ENCODE assay signal across 9 cellular contexts in the genomic region with DNA sequence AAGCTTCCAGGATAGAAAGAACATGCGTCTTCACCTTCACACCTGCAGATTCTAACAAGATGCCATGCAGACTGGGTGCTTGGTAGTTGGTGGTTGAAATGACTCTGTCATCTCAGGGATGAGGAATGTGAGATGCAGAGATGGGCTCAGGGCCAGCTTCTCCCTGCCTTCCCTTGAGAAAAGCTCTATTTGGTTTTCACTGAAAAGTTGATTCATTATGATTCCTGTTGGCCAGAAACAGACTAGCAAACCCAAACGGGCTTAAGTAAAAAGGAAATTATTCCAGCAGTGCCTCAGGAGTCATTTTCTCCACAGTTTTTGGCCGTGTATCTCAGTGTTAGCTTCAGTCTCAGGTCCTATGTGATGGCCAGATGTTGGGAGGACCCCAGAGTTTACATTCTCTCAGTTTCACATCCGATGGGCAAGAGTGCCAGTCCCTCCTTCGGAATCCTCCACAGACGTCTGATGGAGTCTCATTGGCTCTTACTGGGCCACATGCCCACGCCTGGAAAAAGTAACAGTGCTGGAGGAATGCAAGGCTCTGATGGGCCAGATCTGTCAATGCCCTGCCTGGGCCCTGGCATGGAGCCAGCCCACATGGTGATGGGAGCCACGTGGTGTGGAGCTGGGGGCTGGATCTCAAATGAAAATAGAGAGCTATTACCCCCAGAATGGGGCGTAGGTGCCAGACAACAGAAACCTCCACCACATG. TPM values are rescaled to one million over a fixed set of nuclear protein-coding genes. Genes with fewer than 3 reads are reported as not detected.
A peak's percentile ranks its signal among the peaks of the same experiment; 100 is the strongest.
DNase-seq lines count a peak whose midpoint lies in the region; ATAC-seq, FAIRE-seq and TF ChIP-seq lines count a peak whose summit lies in the region.
"Had no signal": no experiment of that assay in that cellular context is flagged by ENCODE, and none has a peak within 500 bp of the region (broad histone marks: within the 10 kb centered on the region; RNA-seq: fewer than 3 reads in every experiment).

No MANE protein-coding gene starts in this region.

- peak overlapping the region in 6 of 9 donors; percentile 85 to 94 (median 92) for H3K27ac Mint-ChIP-seq in naive thymus-derived CD4-positive, alpha-beta T cell

- H3K4me3 Mint-ChIP-seq in naive thymus-derived CD4-positive, alpha-beta T cell, result peak overlapping the region in 6 of 10 donors; percentile 34 to 95 (median 67)

- no peaks in the 10 kb centered on the region; the same call in 1 of the 2 replicates for H3K4me1 ChIP-seq in BE2C
- H3K4me1 ChIP-seq in naive thymus-derived CD4-positive, alpha-beta T cell (ENCODE audit: control insufficient read depth in 2 of 2, insufficient read depth in 2 of 2, low read length in 2 of 2), result peaks cover 13 to 19% of the 10 kb centered on the region in 2 donors

- H3K27ac ChIP-seq in naive thymus-derived CD4-positive, alpha-beta T cell (ENCODE audit: low read depth, low read length), result no peak overlapping the region

- peaks cover 9 to 34% (median 12%) of the 10 kb centered on the region in 5 donors for H3K36me3 Mint-ChIP-seq in naive thymus-derived CD4-positive, alpha-beta T cell

- no peak overlapping the region for H3K4me3 ChIP-seq in BE2C (ENCODE audit: low read depth, low read length)
- H3K4me3 ChIP-seq in naive thymus-derived CD4-positive, alpha-beta T cell (ENCODE audit: low read length), result no peak overlapping the region

- peaks cover 14 to 55% (median 32%) of the 10 kb centered on the region in 7 donors for H3K4me1 Mint-ChIP-seq in naive thymus-derived CD4-positive, alpha-beta T cell

- no peak for ATAC-seq in naive thymus-derived CD4-positive, alpha-beta T cell

- no peak for FAIRE-seq in RCC 7860 (lab: Jason Lieb, UNC)
- FAIRE-seq: frontal cortex had no signal

- no peaks in the 10 kb centered on the region for H3K27me3 ChIP-seq in BE2C
- no peaks in the 10 kb centered on the region for H3K27me3 ChIP-seq in naive thymus-derived CD4-positive, alpha-beta T cell (ENCODE audit: control insufficient read depth in 2 of 2, insufficient read depth in 2 of 2, low read length in 2 of 2)

- intact Hi-C loops in naive thymus-derived CD4-positive, alpha-beta T cell (cut with micrococcal nuclease), result no loop called here

- no peaks in the 10 kb centered on the region for H3K36me3 ChIP-seq in BE2C
- H3K36me3 ChIP-seq in naive thymus-derived CD4-positive, alpha-beta T cell (ENCODE audit: control insufficient read depth in 2 of 3, insufficient read depth in 3 of 3, low read length in 3 of 3), result peaks cover 0 to 4% (median 4%) of the 10 kb centered on the region in 3 experiments

- TF ChIP-seq CTCF in BE2C (IDR thresholded peaks at IDR 0.05; ENCODE audit: low read depth, low read length), result no peak

- H3K9me3 ChIP-seq in BE2C, result no peaks in the 10 kb centered on the region
- H3K9me3 ChIP-seq in naive thymus-derived CD4-positive, alpha-beta T cell (ENCODE audit: control insufficient read depth in 2 of 3, low read length in 3 of 3), result no peaks in the 10 kb centered on the region

- DNase-seq in BE2C, result peak; percentile 33
- peak; percentile 49 for DNase-seq in RCC 7860 (ENCODE audit: low spot score)
- peak; percentile 57 for DNase-seq in dermis blood vessel endothelial cell
- no peak for DNase-seq in naive thymus-derived CD4-positive, alpha-beta T cell
- DNase-seq in inferior parietal cortex (ENCODE audit: extremely low spot score), result no peak
- no peak for DNase-seq in NCI-H1694 treated with DMSO at 0.1 percent for 48 hours (lab: John Stamatoyannopoulos, UW)
- DNase-seq in DMS114 treated with DMSO at 0.1 percent for 48 hours (lab: John Stamatoyannopoulos, UW; ENCODE audit: unreplicated experiment), result no peak
- DNase-seq in activated CD8-positive, alpha-beta memory T cell treated with anti-CD3 and anti-CD28 coated beads, Interleukin-2, amount 50 U/mL, for 4 hours, result no peak

- POLR2A ChIA-PET in naive thymus-derived CD4-positive, alpha-beta T cell (lab: Charles Lee), result interaction anchor here (0.5 to 6.1 kb wide), 4 partner anchors 10 to 235 kb away, joined by 4 to 31 read pairs (median 10); a partner anchor contains a TSS

- H3K27me3 Mint-ChIP-seq in naive thymus-derived CD4-positive, alpha-beta T cell, result no peaks in the 10 kb centered on the region

- CTCF ChIA-PET in naive thymus-derived CD4-positive, alpha-beta T cell (lab: Charles Lee), result interaction anchor here (0.6 to 3.9 kb wide), 7 partner anchors 10 to 457 kb away, joined by 3 to 18 read pairs (median 3); no protein-coding TSS in a partner anchor

- no peaks in the 10 kb centered on the region for H3K9me3 Mint-ChIP-seq in naive thymus-derived CD4-positive, alpha-beta T cell

RNA-seq across cellular contexts. Expression of a gene that starts 22.3 kb away (rescaled TPM):
- polyA plus RNA-seq in BE2C (2012; ENCODE audit: insufficient read depth, insufficient read length, low read depth), result 31.2 TPM
- total RNA-seq in dermis blood vessel endothelial cell, result 48.5 and 51.0 TPM in 2 replicates
- 10 to 100 TPM; 60.8 to 93.8 (median 70.5) TPM for total RNA-seq in naive thymus-derived CD4-positive, alpha-beta T cell
- polyA plus RNA-seq in naive thymus-derived CD4-positive, alpha-beta T cell, result 10 to 100 TPM; 21.1 to 38.0 TPM

Comparison
In these comparisons a context has a peak if more than half of its experiments do, and no peak if none do; other contexts are left out.
1. DNase-seq: peak in BE2C (single experiment), RCC 7860 (single experiment) and dermis blood vessel endothelial cell (single experiment); none in naive thymus-derived CD4-positive, alpha-beta T cell (0 of 9), inferior parietal cortex (single experiment), NCI-H1694 treated with DMSO at 0.1 percent for 48 hours (single experiment), DMS114 treated with DMSO at 0.1 percent for 48 hours (single experiment) and activated CD8-positive, alpha-beta memory T cell treated with anti-CD3 and anti-CD28 coated beads, Interleukin-2, amount 50 U/mL, for 4 hours (single experiment).